ENCODE assay signal across 13 cellular contexts in the genomic region with DNA sequence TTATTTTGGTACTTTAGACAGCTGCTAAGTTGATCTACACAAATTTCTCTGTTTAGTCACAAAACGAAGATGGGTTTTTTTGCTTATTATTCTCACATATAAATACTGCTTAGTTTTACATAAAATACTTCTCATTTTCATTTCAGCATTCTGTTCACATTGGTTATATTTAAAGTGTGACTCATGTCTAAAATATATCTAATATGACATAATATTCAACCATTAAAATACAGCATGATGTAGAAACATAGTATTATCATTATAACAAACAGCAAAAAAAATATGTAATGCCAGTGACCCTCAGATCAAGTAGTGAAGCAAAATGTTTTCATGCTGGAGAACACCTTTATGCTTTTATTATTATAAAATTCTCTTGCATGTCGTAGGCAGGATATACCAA.
"Had no signal": no experiment of that assay in that cellular context is flagged by ENCODE, and none has a peak within 500 bp of the region (broad histone marks: within the 10 kb centered on the region; RNA-seq: fewer than 3 reads in every experiment).

No MANE protein-coding gene starts in this region.

- H3K36me3 ChIP-seq: ovary had no signal

- H3K9me3 ChIP-seq: mucosa of descending colon, ovary, psoas muscle, stomach, testis had no signal

- DNase-seq: activated CD4-positive, alpha-beta T cell treated with anti-CD3 and anti-CD28 coated beads for 36 hours; activated CD4-positive, alpha-beta T cell treated with anti-CD3 and anti-CD28 coated beads, Interleukin-2, amount 50 U/mL, for 48 hours; effector CD4-positive, alpha-beta T cell; mesenchymal stem cell; mucosa of descending colon; naive B cell; ovary; psoas muscle; right cardiac atrium; small intestine; stimulated activated CD4-positive, alpha-beta T cell treated with anti-CD3 and anti-CD28 coated beads, Interleukin-4, amount 100 ng/mL, for 1 hour; stomach; testis had no signal

- H3K4me3 ChIP-seq: mucosa of descending colon, ovary, psoas muscle, stomach, testis had no signal

- H3K4me1 ChIP-seq: psoas muscle, testis had no signal

- H3K27ac ChIP-seq: ovary, psoas muscle, testis had no signal

- H3K27me3 ChIP-seq: ovary, stomach, testis had no signal
